20 cellular contexts compared by ENCODE assay signal in the genomic region with DNA sequence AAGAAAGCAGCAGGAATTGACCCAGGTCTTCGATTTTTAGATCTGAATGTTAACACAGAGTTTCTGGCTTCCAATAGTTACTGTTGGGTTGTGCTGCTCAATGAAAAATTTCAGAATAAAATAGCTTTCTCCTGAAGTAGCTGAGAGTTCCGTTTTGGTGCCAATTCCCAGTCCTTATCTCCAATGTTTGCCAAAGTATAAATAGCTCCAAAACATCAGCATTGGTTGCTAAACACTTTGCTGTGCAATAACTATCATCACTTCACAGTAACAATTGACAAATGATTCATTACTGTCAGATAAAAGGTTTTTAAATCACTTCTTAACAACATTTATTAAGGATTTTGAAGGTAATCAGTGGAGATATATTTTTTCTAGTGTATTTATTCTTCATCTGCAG.
"Had no signal": no experiment of that assay in that cellular context is flagged by ENCODE, and none has a peak within 500 bp of the region (broad histone marks: within the 10 kb centered on the region; RNA-seq: fewer than 3 reads in every experiment).

No MANE protein-coding gene starts in this region.

- ATAC-seq: esophagus mucosa; left lung; mucosa of descending colon; natural killer cell treated with Interleukin-12 subunit alpha and Interleukin-12 subunit beta and Interleukin-15 and Interleukin-18, amount 100 ng/mL, for 72 hours; right lobe of liver had no signal

- DNase-seq: activated CD4-positive, alpha-beta T cell treated with anti-CD3 and anti-CD28 coated beads for 48 hours; activated CD4-positive, alpha-beta T cell treated with anti-CD3 and anti-CD28 coated beads, Interleukin-2, amount 50 U/mL, for 48 hours; activated CD8-positive, alpha-beta memory T cell treated with anti-CD3 and anti-CD28 coated beads for 24 hours; activated effector memory CD4-positive, alpha-beta T cell treated with anti-CD3 and anti-CD28 coated beads, Interleukin-2, amount 50 U/mL, for 16 hours; activated naive CD4-positive, alpha-beta T cell treated with anti-CD3 and anti-CD28 coated beads, Interleukin-2, amount 10 ng/mL, durations not matched to agents 7 days and 5 days; activated naive CD8-positive, alpha-beta T cell treated with anti-CD3 and anti-CD28 coated beads, Interleukin-2, amount 10 ng/mL, durations not matched to agents 7 days and 5 days; amniotic stem cell; endodermal cell; foreskin fibroblast; head of caudate nucleus; kidney glomerular epithelial cell; left lung; mucosa of descending colon; posterior cingulate gyrus; right lobe of liver; stimulated activated CD4-positive, alpha-beta T cell treated with anti-CD3 and anti-CD28 coated beads, Interleukin-2, amount 100 ng/mL, for 48 hours; stimulated activated naive CD4-positive, alpha-beta T cell treated with Interleukin-2 at 50 U/mL for 16 hours; T-helper 9 cell had no signal
